13 cellular contexts compared by ENCODE assay signal in the genomic region with DNA sequence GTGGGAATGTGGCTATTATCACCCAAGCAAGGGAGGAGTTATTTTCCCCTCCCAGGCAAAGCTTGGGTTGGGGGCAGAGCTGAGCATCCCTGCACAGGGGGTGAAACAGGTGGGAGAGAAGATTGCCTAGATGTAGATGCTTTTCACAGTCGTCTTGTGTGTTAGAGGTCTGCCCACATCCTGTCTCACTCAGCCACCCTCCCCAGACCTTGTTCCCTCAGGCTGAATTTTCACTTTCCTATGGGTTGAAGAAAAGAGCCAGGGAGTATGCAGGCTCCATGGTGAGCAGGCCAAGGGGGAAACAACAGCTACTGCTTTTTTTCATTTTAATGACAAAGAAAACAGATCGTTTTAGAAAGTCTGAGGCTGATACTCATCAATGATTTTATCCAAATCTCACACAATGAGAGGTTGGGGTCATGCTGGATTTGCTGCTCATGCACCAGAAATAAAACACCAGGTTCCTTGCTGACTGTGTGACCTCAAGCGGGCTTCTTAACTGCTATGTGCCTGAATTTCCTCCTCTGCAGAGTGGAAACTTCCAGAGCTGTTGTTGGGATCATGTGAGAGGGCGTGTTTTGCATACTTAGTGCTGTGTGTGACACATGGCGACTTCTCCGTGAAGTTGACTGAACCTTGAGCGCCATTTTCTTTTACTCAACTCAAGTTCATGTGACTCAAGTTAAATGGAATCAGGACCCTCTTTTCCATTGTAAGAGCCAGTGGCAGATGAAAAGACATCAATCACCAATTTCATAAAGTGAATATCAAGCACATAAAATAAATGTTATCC.
DNase-seq lines count a peak whose midpoint lies in the region; ATAC-seq and TF ChIP-seq lines count a peak whose summit lies in the region.
"Had no signal": no experiment of that assay in that cellular context is flagged by ENCODE, and none has a peak within 500 bp of the region (broad histone marks: within the 10 kb centered on the region; RNA-seq: fewer than 3 reads in every experiment).

No MANE protein-coding gene starts in this region.

- H3K36me3 Mint-ChIP-seq in activated CD8-positive, alpha-beta memory T cell treated with anti-CD3 and anti-CD28 coated beads, Interleukin-2, amount 10 ng/mL, durations not matched to agents 7 days and 5 days = no peaks in the 10 kb centered on the region
- H3K36me3 Mint-ChIP-seq in natural killer cell (no peaks in the 10 kb centered on the region), type B pancreatic cell (peaks cover 14% of the 10 kb centered on the region)

- no peak for TF ChIP-seq CTCF in natural killer cell (IDR thresholded peaks at IDR 0.05)
- TF ChIP-seq CTCF in type B pancreatic cell (conservative IDR thresholded peaks at IDR 0.05) = no peak

- no peaks in the 10 kb centered on the region for H3K9me3 Mint-ChIP-seq in activated CD8-positive, alpha-beta memory T cell treated with anti-CD3 and anti-CD28 coated beads, Interleukin-2, amount 10 ng/mL, durations not matched to agents 7 days and 5 days (ENCODE audit: low read depth)
- no peaks in the 10 kb centered on the region for H3K9me3 Mint-ChIP-seq in natural killer cell
- no peaks in the 10 kb centered on the region for H3K9me3 Mint-ChIP-seq in type B pancreatic cell
- H3K9me3 Mint-ChIP-seq: activated T-helper 1 cell treated with anti-CD3 and anti-CD28 coated beads, Interleukin-12 subunit alpha, Interleukin-12 subunit beta, Interleukin-2, Interleukin-4 antibody, amounts not matched to agents 30 ng/mL and 10 ng/mL and 1 ng/mL, durations not matched to agents 14 hours and 24 hours and 36 hours had no signal

- CTCF ChIA-PET in activated CD8-positive, alpha-beta memory T cell treated with anti-CD3 and anti-CD28 coated beads, Interleukin-2, amount 10 ng/mL, durations not matched to agents 7 days and 5 days (lab: Charles Lee) = no interaction called here

- no peak overlapping the region for H3K4me3 Mint-ChIP-seq in activated CD8-positive, alpha-beta memory T cell treated with anti-CD3 and anti-CD28 coated beads, Interleukin-2, amount 10 ng/mL, durations not matched to agents 7 days and 5 days
- H3K4me3 Mint-ChIP-seq in natural killer cell (no peak overlapping the region), type B pancreatic cell (no peak overlapping the region)
- H3K4me3 Mint-ChIP-seq: activated T-helper 1 cell treated with anti-CD3 and anti-CD28 coated beads, Interleukin-12 subunit alpha, Interleukin-12 subunit beta, Interleukin-2, Interleukin-4 antibody, amounts not matched to agents 30 ng/mL and 10 ng/mL and 1 ng/mL, durations not matched to agents 14 hours and 24 hours and 36 hours had no signal

- intact Hi-C loops in natural killer cell (cut with micrococcal nuclease) = no loop called here

- H3K4me1 Mint-ChIP-seq in activated CD8-positive, alpha-beta memory T cell treated with anti-CD3 and anti-CD28 coated beads, Interleukin-2, amount 10 ng/mL, durations not matched to agents 7 days and 5 days = peaks cover 15% of the 10 kb centered on the region
- H3K4me1 Mint-ChIP-seq in natural killer cell = peaks cover 24 to 27% of the 10 kb centered on the region in 2 donors
- H3K4me1 Mint-ChIP-seq in type B pancreatic cell (ENCODE audit: unreplicated experiment) = peaks cover 12% of the 10 kb centered on the region

- ATAC-seq in HG03097 (IDR thresholded peaks at IDR 0.05; ENCODE audit: low FRiP score, unreplicated experiment) = peak; percentile 57
- peak; percentile 61 for ATAC-seq in activated CD8-positive, alpha-beta memory T cell treated with anti-CD3 and anti-CD28 coated beads, Interleukin-2, amount 10 ng/mL, durations not matched to agents 7 days and 5 days
- peak; percentile 62 to 88 (median 65) for ATAC-seq in natural killer cell

- no peak overlapping the region for H3K27ac ChIP-seq in caudate nucleus (ENCODE audit: low read depth, low read length)
- H3K27ac ChIP-seq: 22Rv1, hepatocyte had no signal

- peak; percentile 16 for DNase-seq in NK-92 treated with Interleukin-12 subunit alpha and Interleukin-12 subunit beta, amount 100 ng/mL, for 24 hours (lab: John Stamatoyannopoulos, UW)
- no peak for DNase-seq in NK-92 (lab: John Stamatoyannopoulos, UW; ENCODE audit: unreplicated experiment)
- peak; percentile 42 for DNase-seq in activated CD8-positive, alpha-beta memory T cell treated with anti-CD3 and anti-CD28 coated beads, Interleukin-2, amount 10 ng/mL, durations not matched to agents 7 days and 5 days
- DNase-seq in natural killer cell = no peak
- no peak for DNase-seq in caudate nucleus (lab: John Stamatoyannopoulos, UW)
- no peak for DNase-seq in SK-N-DZ (ENCODE audit: low spot score)
- no peak for DNase-seq in type B pancreatic cell (ENCODE audit: extremely low spot score, unreplicated experiment)
- DNase-seq: RPMI8226; stimulated activated CD4-positive, alpha-beta T cell treated with anti-CD3 and anti-CD28 coated beads, Interleukin-4, amount 100 ng/mL, for 24 hours had no signal

- H3K27ac Mint-ChIP-seq in activated CD8-positive, alpha-beta memory T cell treated with anti-CD3 and anti-CD28 coated beads, Interleukin-2, amount 10 ng/mL, durations not matched to agents 7 days and 5 days = no peak overlapping the region
- peak overlapping the region in 1 of 2 donors; percentile 25 for H3K27ac Mint-ChIP-seq in natural killer cell
- no peak overlapping the region for H3K27ac Mint-ChIP-seq in type B pancreatic cell
- H3K27ac Mint-ChIP-seq: activated T-helper 1 cell treated with anti-CD3 and anti-CD28 coated beads, Interleukin-12 subunit alpha, Interleukin-12 subunit beta, Interleukin-2, Interleukin-4 antibody, amounts not matched to agents 30 ng/mL and 10 ng/mL and 1 ng/mL, durations not matched to agents 14 hours and 24 hours and 36 hours had no signal

- peaks cover 22% of the 10 kb centered on the region for H3K27me3 Mint-ChIP-seq in activated CD8-positive, alpha-beta memory T cell treated with anti-CD3 and anti-CD28 coated beads, Interleukin-2, amount 10 ng/mL, durations not matched to agents 7 days and 5 days
- H3K27me3 Mint-ChIP-seq in natural killer cell (ENCODE audit: low read depth in 2 of 2) = no peaks in the 10 kb centered on the region
- H3K27me3 Mint-ChIP-seq in type B pancreatic cell = peaks cover 7% of the 10 kb centered on the region

Comparison
In these comparisons a context has a peak if more than half of its experiments do, and no peak if none do; other contexts are left out.
1. DNase-seq: peak in NK-92 treated with Interleukin-12 subunit alpha and Interleukin-12 subunit beta, amount 100 ng/mL, for 24 hours (single experiment) and activated CD8-positive, alpha-beta memory T cell treated with anti-CD3 and anti-CD28 coated beads, Interleukin-2, amount 10 ng/mL, durations not matched to agents 7 days and 5 days (single experiment); none in NK-92 (single experiment), natural killer cell (single experiment), caudate nucleus (0 of 61), SK-N-DZ (single experiment) and type B pancreatic cell (single experiment).
2. Peak in every context shown above with its lines, with median percentiles within 50 percentile points of each other: ATAC-seq.